20 cellular contexts compared by ENCODE assay signal in genomic region chr21:36735201-36735515, GRCh38. TPM values are rescaled to one million over a fixed set of nuclear protein-coding genes. Genes with fewer than 3 reads are reported as not detected.
"Had no signal": no experiment of that assay in that cellular context is flagged by ENCODE, and none has a peak within 500 bp of the region (broad histone marks: within the 10 kb centered on the region; RNA-seq: fewer than 3 reads in every experiment).

No MANE protein-coding gene starts in this region.

- H3K4me1 Mint-ChIP-seq: immature natural killer cell, memory B cell, naive B cell had no signal

- H3K9me3 ChIP-seq: esophagus squamous epithelium, lower lobe of right lung, suprapubic skin, thyroid gland had no signal

- H3K27ac Mint-ChIP-seq: immature natural killer cell, memory B cell, nephron, type B pancreatic cell had no signal

- H3K9me3 Mint-ChIP-seq: type B pancreatic cell had no signal

- H3K36me3 ChIP-seq: gastroesophageal sphincter, left ventricle myocardium inferior, lower lobe of right lung, suprapubic skin, thyroid gland had no signal

- H3K36me3 Mint-ChIP-seq: immature natural killer cell, type B pancreatic cell had no signal

- ATAC-seq: gastroesophageal sphincter, lower lobe of right lung, sciatic nerve had no signal

- H3K4me3 ChIP-seq: coronary artery, esophagus squamous epithelium, gastroesophageal sphincter, left ventricle myocardium inferior, lower lobe of right lung, suprapubic skin, thyroid gland had no signal

- H3K4me3 Mint-ChIP-seq: immature natural killer cell, memory B cell, nephron, type B pancreatic cell had no signal

- DNase-seq: effector CD8-positive, alpha-beta T cell; esophagus squamous epithelium; foreskin fibroblast; immature natural killer cell; left ventricle myocardium inferior; lower lobe of right lung; midbrain; naive B cell; stimulated activated CD4-positive, alpha-beta T cell treated with anti-CD3 and anti-CD28 coated beads, Interleukin-2, amount 100 ng/mL, for 24 hours; stimulated activated CD4-positive, alpha-beta T cell treated with anti-CD3 and anti-CD28 coated beads, Interleukin-4, amount 100 ng/mL, for 4 hours; stimulated activated naive CD4-positive, alpha-beta T cell; thyroid gland had no signal

- H3K4me1 ChIP-seq: esophagus squamous epithelium, gastroesophageal sphincter, left ventricle myocardium inferior, lower lobe of right lung, suprapubic skin, thyroid gland had no signal

RNA-seq across cellular contexts. Expression of gene SIM2, which starts 36.2 kb away (rescaled TPM):
- total RNA-seq: dermis microvascular lymphatic vessel endothelial cell, left ventricle myocardium inferior, lower lobe of right lung, sciatic nerve, thyroid gland had no signal
